8 cellular contexts compared by ENCODE assay signal in the genomic region with DNA sequence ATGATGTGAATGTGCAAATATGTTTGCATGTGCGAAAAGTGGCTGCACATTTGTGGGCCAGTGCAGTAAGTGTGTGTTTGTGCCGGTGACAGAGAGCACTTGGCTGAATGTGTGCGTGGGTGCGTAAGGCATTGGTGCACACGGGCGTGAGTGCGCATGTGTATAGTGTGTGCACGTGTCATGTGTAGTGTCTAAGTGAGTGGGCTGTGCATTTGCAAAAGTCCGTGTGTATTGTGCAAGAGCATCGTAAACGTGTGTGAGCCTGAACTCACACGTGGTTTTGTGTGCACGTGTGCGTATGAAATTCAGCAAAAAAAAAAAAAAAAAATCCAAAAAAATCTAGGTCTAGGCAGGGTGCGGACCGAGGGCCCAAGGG. TPM values are rescaled to one million over a fixed set of nuclear protein-coding genes. Genes with fewer than 3 reads are reported as not detected.
A peak's percentile ranks its signal among the peaks of the same experiment; 100 is the strongest.
DNase-seq lines count a peak whose midpoint lies in the region; ATAC-seq lines count a peak whose summit lies in the region.

No MANE protein-coding gene starts in this region.

- 76% methylated on average over 11 of the region's 16 CpGs for WGBS in mesenchymal stem cell

- H4K8ac ChIP-seq in mesenchymal stem cell (ENCODE audit: low read length), result no peak overlapping the region

- H2BK120ac ChIP-seq in mesenchymal stem cell (ENCODE audit: low read depth, low read length), result no peak overlapping the region

- H3K27ac Mint-ChIP-seq in activated T-helper 17 cell treated with anti-CD3 and anti-CD28 coated beads, Interleukin-2, amount 50 U/mL, for 72 hours, result no peak overlapping the region

- no peaks in the 10 kb centered on the region for H3K79me1 ChIP-seq in mesenchymal stem cell (replicated peaks; ENCODE audit: low read length, poor library complexity, severe bottlenecking)

- H3K36me3 Mint-ChIP-seq in activated T-helper 17 cell treated with anti-CD3 and anti-CD28 coated beads, Interleukin-2, amount 50 U/mL, for 72 hours (ENCODE audit: low read depth), result no peaks in the 10 kb centered on the region

- H2BK12ac ChIP-seq in mesenchymal stem cell (ENCODE audit: low read length in 2 of 2), result peak overlapping the region in 1 of 2 experiments; percentile 6

- DNase-seq in mesenchymal stem cell (no peak), epidermal melanocyte (ENCODE audit: insufficient read length, low spot score) (no peak), ecto neural progenitor cell (ENCODE audit: low spot score) (no peak), UCSD-AML1 (lab: John Stamatoyannopoulos, UW; ENCODE audit: unreplicated experiment) (no peak), GM03348 (ENCODE audit: low spot score) (no peak)

- H2AK5ac ChIP-seq in mesenchymal stem cell (ENCODE audit: low read length, severe bottlenecking), result no peak overlapping the region

- no peak overlapping the region for H2BK5ac ChIP-seq in mesenchymal stem cell (ENCODE audit: low read depth, low read length, poor library complexity, severe bottlenecking)

- H3K27ac ChIP-seq in mesenchymal stem cell (ENCODE audit: low read length, poor library complexity, severe bottlenecking), result no peak overlapping the region

- no peak overlapping the region for H2BK15ac ChIP-seq in mesenchymal stem cell (ENCODE audit: low read depth, poor library complexity, severe bottlenecking)

- peaks cover 0 to 63% of the 10 kb centered on the region in 2 experiments for H3K27me3 ChIP-seq in mesenchymal stem cell (ENCODE audit: control insufficient read depth in 1 of 2, insufficient read depth in 1 of 2, low read length in 2 of 2)

- H3K4me3 Mint-ChIP-seq in activated T-helper 17 cell treated with anti-CD3 and anti-CD28 coated beads, Interleukin-2, amount 50 U/mL, for 72 hours, result peak overlapping the region; percentile 68

- H3K4me3 ChIP-seq in mesenchymal stem cell (ENCODE audit: insufficient read depth in 1 of 2, low read depth in 1 of 2, low read length in 2 of 2), result peak overlapping the region in 1 of 2 experiments; percentile 76

- peak; percentile 3 for ATAC-seq in HG02610 (IDR thresholded peaks at IDR 0.05; ENCODE audit: unreplicated experiment)
- peak; percentile 47 for ATAC-seq in activated T-helper 17 cell treated with anti-CD3 and anti-CD28 coated beads, Interleukin-2, amount 50 U/mL, for 72 hours (replicated peaks)

- no peak overlapping the region for H4K91ac ChIP-seq in mesenchymal stem cell (ENCODE audit: low read length)

- H3K36me3 ChIP-seq in ES-I3 (ENCODE audit: insufficient read depth, low read length), result no peaks in the 10 kb centered on the region
- peaks cover 0 to 6% of the 10 kb centered on the region in 2 experiments for H3K36me3 ChIP-seq in mesenchymal stem cell (ENCODE audit: control insufficient read depth in 1 of 2, insufficient read depth in 2 of 2, low read depth in 1 of 2, low read length in 2 of 2)

- peak overlapping the region; percentile 57 for H3K4me2 ChIP-seq in mesenchymal stem cell (ENCODE audit: low read length, poor library complexity, severe bottlenecking)

- H3K23ac ChIP-seq in mesenchymal stem cell (ENCODE audit: low read length in 2 of 2), result no peak overlapping the region

- H3K4me1 Mint-ChIP-seq in activated T-helper 17 cell treated with anti-CD3 and anti-CD28 coated beads, Interleukin-2, amount 50 U/mL, for 72 hours, result peaks cover 12% of the 10 kb centered on the region

- H2AFZ ChIP-seq in mesenchymal stem cell (ENCODE audit: low read depth, low read length), result no peak overlapping the region

- peak overlapping the region in 1 of 2 experiments; percentile 48 for H3K18ac ChIP-seq in mesenchymal stem cell (ENCODE audit: low read depth in 1 of 2, low read length in 2 of 2)

- no peaks in the 10 kb centered on the region for H3K9me3 ChIP-seq in ES-I3 (ENCODE audit: control insufficient read depth, insufficient read depth, low read length)
- H3K9me3 ChIP-seq in mesenchymal stem cell (ENCODE audit: control insufficient read depth, low read length), result no peaks in the 10 kb centered on the region

- H3K4ac ChIP-seq in mesenchymal stem cell (ENCODE audit: low read depth in 1 of 2, low read length in 2 of 2), result no peak overlapping the region

- peaks cover 10% of the 10 kb centered on the region; the same call in 1 of the 2 replicates for H3K4me1 ChIP-seq in ES-I3 (ENCODE audit: insufficient read depth, low read length)
- H3K4me1 ChIP-seq in mesenchymal stem cell (ENCODE audit: control insufficient read depth, insufficient read depth, low read depth, low read length), result peaks cover 6% of the 10 kb centered on the region

- no peaks in the 10 kb centered on the region for H3K9me3 Mint-ChIP-seq in activated T-helper 17 cell treated with anti-CD3 and anti-CD28 coated beads, Interleukin-2, amount 50 U/mL, for 72 hours

- peaks cover 69% of the 10 kb centered on the region for H3K27me3 Mint-ChIP-seq in activated T-helper 17 cell treated with anti-CD3 and anti-CD28 coated beads, Interleukin-2, amount 50 U/mL, for 72 hours

- H3K9ac ChIP-seq in ES-I3 (ENCODE audit: low read depth, low read length), result peak overlapping the region; percentile 17; the same call in 1 of the 2 replicates
- peak overlapping the region; percentile 81 for H3K9ac ChIP-seq in mesenchymal stem cell (ENCODE audit: low read length)

- no peak overlapping the region for H3K14ac ChIP-seq in mesenchymal stem cell (ENCODE audit: low read length in 2 of 2)

RNA-seq across cellular contexts. Expression of gene EBF1, which starts 6.5 kb away (rescaled TPM):
- total RNA-seq in activated T-helper 17 cell treated with anti-CD3 and anti-CD28 coated beads, Interleukin-2, amount 50 U/mL, for 72 hours, result under 1 TPM in 1 of 2 donors, not detected in 1; 0.37 TPM
- polyA plus RNA-seq in mesenchymal stem cell (2013, experiment 1 of 2), result 2.7 TPM
- 2.5 TPM for polyA plus RNA-seq in mesenchymal stem cell (2013, experiment 2 of 2)
